ENCODE assay signal across 12 cellular contexts in the genomic region with DNA sequence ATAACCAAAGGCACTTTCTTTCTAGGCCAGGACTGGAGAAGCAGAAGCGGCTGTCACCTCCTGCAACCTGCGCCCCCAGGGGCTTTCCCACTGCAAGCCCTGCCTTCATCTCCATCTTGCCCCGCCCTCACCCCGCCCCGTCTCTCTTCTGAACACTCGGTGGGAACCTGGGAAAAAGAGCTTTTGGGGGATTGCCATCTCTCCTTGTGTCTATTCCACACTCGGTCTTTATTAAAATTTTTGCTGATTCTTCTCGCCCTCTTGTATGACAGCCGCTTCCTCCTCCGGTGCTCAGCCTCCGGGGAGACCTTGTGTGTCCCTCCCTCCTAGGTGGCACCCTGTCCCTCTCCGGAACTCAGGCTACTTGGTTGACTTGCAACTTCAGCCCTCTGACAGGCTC. TPM values are rescaled to one million over a fixed set of nuclear protein-coding genes. Genes with fewer than 3 reads are reported as not detected.
A peak's percentile ranks its signal among the peaks of the same experiment; 100 is the strongest.
DNase-seq lines count a peak whose midpoint lies in the region; ATAC-seq and TF ChIP-seq lines count a peak whose summit lies in the region.
"Had no signal": no experiment of that assay in that cellular context is flagged by ENCODE, and none has a peak within 500 bp of the region (broad histone marks: within the 10 kb centered on the region; RNA-seq: fewer than 3 reads in every experiment).

No MANE protein-coding gene starts in this region.

- H3K4me1 Mint-ChIP-seq in activated naive CD8-positive, alpha-beta T cell treated with anti-CD3 and anti-CD28 coated beads, Interleukin-2, amount 10 ng/mL, durations not matched to agents 7 days and 5 days: no peaks in the 10 kb centered on the region
- H3K4me1 Mint-ChIP-seq in mesothelial cell of epicardium: peaks cover 25% of the 10 kb centered on the region
- peaks cover 11% of the 10 kb centered on the region for H3K4me1 Mint-ChIP-seq in HFFc6 (ENCODE audit: low read depth)

- H3K4me1 ChIP-seq in HUES64 (ENCODE audit: insufficient read depth, low read length) (no peaks in the 10 kb centered on the region), colonic mucosa (no peaks in the 10 kb centered on the region)
- H3K4me1 ChIP-seq: right atrium auricular region had no signal

- no peak overlapping the region for H3K27ac Mint-ChIP-seq in activated naive CD8-positive, alpha-beta T cell treated with anti-CD3 and anti-CD28 coated beads, Interleukin-2, amount 10 ng/mL, durations not matched to agents 7 days and 5 days
- H3K27ac Mint-ChIP-seq in mesothelial cell of epicardium: peak overlapping the region; percentile 71
- H3K27ac Mint-ChIP-seq in HFFc6: no peak overlapping the region

- peaks cover 24% of the 10 kb centered on the region for H3K27me3 Mint-ChIP-seq in activated naive CD8-positive, alpha-beta T cell treated with anti-CD3 and anti-CD28 coated beads, Interleukin-2, amount 10 ng/mL, durations not matched to agents 7 days and 5 days
- no peaks in the 10 kb centered on the region for H3K27me3 Mint-ChIP-seq in mesothelial cell of epicardium (ENCODE audit: low read depth)
- H3K27me3 Mint-ChIP-seq in HFFc6 (ENCODE audit: insufficient read depth): peaks cover 33% of the 10 kb centered on the region

- no peaks in the 10 kb centered on the region for H3K27me3 ChIP-seq in HUES64 (ENCODE audit: insufficient read depth, low read length)
- no peaks in the 10 kb centered on the region for H3K27me3 ChIP-seq in colonic mucosa
- H3K27me3 ChIP-seq: right atrium auricular region had no signal

- intact Hi-C loops in colonic mucosa (cut with DNase I): no loop called here

- POLR2A ChIA-PET in activated naive CD8-positive, alpha-beta T cell treated with anti-CD3 and anti-CD28 coated beads, Interleukin-2, amount 10 ng/mL, durations not matched to agents 7 days and 5 days (lab: Charles Lee): no interaction called here

- H3K36me3 ChIP-seq in HUES64 (ENCODE audit: insufficient read depth, low read length): no peaks in the 10 kb centered on the region
- no peaks in the 10 kb centered on the region for H3K36me3 ChIP-seq in colonic mucosa
- H3K36me3 ChIP-seq: right atrium auricular region had no signal

- WGBS in HUES64: 40% methylated on average over 12 of the region's 12 CpGs

- TF ChIP-seq CTCF in mesothelial cell of epicardium (IDR thresholded peaks at IDR 0.05; ENCODE audit: unreplicated experiment) (no peak), HFFc6 (IDR thresholded peaks at IDR 0.05) (no peak), colonic mucosa (IDR thresholded peaks at IDR 0.05) (no peak)

- no peaks in the 10 kb centered on the region for H3K36me3 Mint-ChIP-seq in activated naive CD8-positive, alpha-beta T cell treated with anti-CD3 and anti-CD28 coated beads, Interleukin-2, amount 10 ng/mL, durations not matched to agents 7 days and 5 days
- H3K36me3 Mint-ChIP-seq in mesothelial cell of epicardium (no peaks in the 10 kb centered on the region), HFFc6 (ENCODE audit: low read depth) (no peaks in the 10 kb centered on the region)

- no peaks in the 10 kb centered on the region for H3K9me3 ChIP-seq in HUES64 (ENCODE audit: insufficient read depth, low read depth, low read length)
- no peaks in the 10 kb centered on the region for H3K9me3 ChIP-seq in colonic mucosa
- H3K9me3 ChIP-seq: right atrium auricular region had no signal

- H3K4me3 Mint-ChIP-seq in activated naive CD8-positive, alpha-beta T cell treated with anti-CD3 and anti-CD28 coated beads, Interleukin-2, amount 10 ng/mL, durations not matched to agents 7 days and 5 days: peak overlapping the region; percentile 54
- H3K4me3 Mint-ChIP-seq in mesothelial cell of epicardium (no peak overlapping the region), HFFc6 (no peak overlapping the region)

- H3K4me3 ChIP-seq in HUES64 (ENCODE audit: low read length) (peak overlapping the region; percentile 42), colonic mucosa (no peak overlapping the region)
- H3K4me3 ChIP-seq: right atrium auricular region had no signal

- H3K9ac ChIP-seq in HUES64 (ENCODE audit: low read depth, low read length) (no peak overlapping the region), colonic mucosa (ENCODE audit: low read depth in 2 of 2, low read length in 2 of 2) (no peak overlapping the region)

- DNase-seq in ELF-1 (ENCODE audit: low read depth, low spot score): peak; percentile 83
- no peak for DNase-seq in activated naive CD8-positive, alpha-beta T cell treated with anti-CD3 and anti-CD28 coated beads, Interleukin-2, amount 10 ng/mL, durations not matched to agents 7 days and 5 days
- no peak for DNase-seq in mesothelial cell of epicardium (ENCODE audit: low spot score in 2 of 2, unreplicated experiment in 2 of 2)
- no peak for DNase-seq in HFFc6
- DNase-seq in colonic mucosa: no peak
- DNase-seq: amniotic stem cell, dermis blood vessel endothelial cell, NCI-H2171 had no signal

- H3K27ac ChIP-seq in HUES64 (ENCODE audit: low read depth, low read length) (no peak overlapping the region), colonic mucosa (no peak overlapping the region)
- H3K27ac ChIP-seq: right atrium auricular region had no signal

- no peaks in the 10 kb centered on the region for H3K9me3 Mint-ChIP-seq in activated naive CD8-positive, alpha-beta T cell treated with anti-CD3 and anti-CD28 coated beads, Interleukin-2, amount 10 ng/mL, durations not matched to agents 7 days and 5 days
- H3K9me3 Mint-ChIP-seq in mesothelial cell of epicardium (peaks cover 17% of the 10 kb centered on the region), HFFc6 (no peaks in the 10 kb centered on the region)

- ATAC-seq in activated naive CD8-positive, alpha-beta T cell treated with anti-CD3 and anti-CD28 coated beads, Interleukin-2, amount 10 ng/mL, durations not matched to agents 7 days and 5 days (ENCODE audit: low read depth): no peak
- ATAC-seq in GM21619 (IDR thresholded peaks at IDR 0.05; ENCODE audit: unreplicated experiment) (no peak), HG03280 (IDR thresholded peaks at IDR 0.05; ENCODE audit: unreplicated experiment) (no peak)

RNA-seq across cellular contexts. Expression of a gene that starts 41.9 kb away (rescaled TPM):
- not detected for polyA plus RNA-seq in HUES64 (2013, experiment 1 of 2)
- not detected for polyA plus RNA-seq in HUES64 (2013, experiment 2 of 2)
- under 1 TPM; 0.50 to 0.57 TPM for total RNA-seq in activated naive CD8-positive, alpha-beta T cell treated with anti-CD3 and anti-CD28 coated beads, Interleukin-2, amount 10 ng/mL, durations not matched to agents 7 days and 5 days
- total RNA-seq in mesothelial cell of epicardium (not detected in 3 replicates), colonic mucosa (1 to 10 TPM; 4.2 to 5.9 TPM)
- total RNA-seq in HFFc6 (2021; fragmentation: NEBNext Ultra II Directional; extraction: Animal tissue kit (Norgen Biotek cat#: 25700)): 1 to 10 TPM in 5 of 6 experiments, under 1 TPM in 1; 0.52 to 8.8 (median 7.9) TPM
